ENCODE assay signal across 17 cellular contexts in genomic region chr6:160124605-160125004, GRCh38. TPM values are rescaled to one million over a fixed set of nuclear protein-coding genes. Genes with fewer than 3 reads are reported as not detected.
DNase-seq lines count a peak whose midpoint lies in the region; ATAC-seq and TF ChIP-seq lines count a peak whose summit lies in the region.
"Had no signal": no experiment of that assay in that cellular context is flagged by ENCODE, and none has a peak within 500 bp of the region (broad histone marks: within the 10 kb centered on the region; RNA-seq: fewer than 3 reads in every experiment).

No MANE protein-coding gene starts in this region.

- no peaks in the 10 kb centered on the region for H3K4me1 ChIP-seq in upper lobe of right lung
- no peaks in the 10 kb centered on the region for H3K4me1 ChIP-seq in gastrocnemius medialis
- H3K4me1 ChIP-seq: HAP-1 had no signal

- peak overlapping the region; percentile 8 for H3K27ac Mint-ChIP-seq in activated naive CD4-positive, alpha-beta T cell treated with anti-CD3 and anti-CD28 coated beads, Interleukin-2, amount 50 U/mL, for 24 hours
- H3K27ac Mint-ChIP-seq: B cell; CD4-positive, alpha-beta T cell had no signal

- H3K36me3 Mint-ChIP-seq in activated naive CD4-positive, alpha-beta T cell treated with anti-CD3 and anti-CD28 coated beads, Interleukin-2, amount 50 U/mL, for 24 hours = no peaks in the 10 kb centered on the region

- TF ChIP-seq POLR2A in gastrocnemius medialis (IDR thresholded peaks at IDR 0.05) = no peak

- intact Hi-C loops in upper lobe of right lung (cut with DNase I) = no loop called here
- intact Hi-C loops in gastrocnemius medialis (cut with DNase I; ENCODE audit: low total_unique reads) = no loop called here

- H3K4me3 ChIP-seq in upper lobe of right lung = no peak overlapping the region
- H3K4me3 ChIP-seq in gastrocnemius medialis = no peak overlapping the region
- H3K4me3 ChIP-seq: GM12878, HAP-1 had no signal

- H3K27me3 ChIP-seq in upper lobe of right lung (no peaks in the 10 kb centered on the region), gastrocnemius medialis (no peaks in the 10 kb centered on the region)

- in situ Hi-C loops in gastrocnemius medialis (cut with MboI; ENCODE audit: low sequenced_read_pairs in 4 of 4) = loop anchor here in 3 of 4 donors (25.0 kb wide), 2 partner anchors 313 to 338 kb away; no protein-coding TSS in a partner anchor

- TF ChIP-seq CTCF in upper lobe of right lung (IDR thresholded peaks at IDR 0.05) (no peak), gastrocnemius medialis (IDR thresholded peaks at IDR 0.05 in 4 of 5, conservative IDR thresholded peaks at IDR 0.05 in 1 of 5) (no peak)

- no peak for DNase-seq in activated naive CD4-positive, alpha-beta T cell treated with Interleukin-2 at 50 U/mL for 16 hours
- DNase-seq in left lobe of liver (ENCODE audit: low spot score) (no peak), mesenteric fat pad (ENCODE audit: low spot score) (peak; percentile 57), upper lobe of right lung (peak; percentile 29), gastrocnemius medialis (no peak), DMS114 treated with DMSO at 0.1 percent for 48 hours (lab: John Stamatoyannopoulos, UW; ENCODE audit: unreplicated experiment) (no peak)
- DNase-seq in stimulated activated CD4-positive, alpha-beta T cell treated with anti-CD3 and anti-CD28 coated beads, Interleukin-2, amount 100 ng/mL, for 48 hours = no peak
- DNase-seq: C1 segment of cervical spinal cord; Calu3; CD4-positive, alpha-beta T cell; DMS 273 treated with DMSO at 0.1 percent for 48 hours; DMS79 had no signal

- H3K4me3 Mint-ChIP-seq in activated naive CD4-positive, alpha-beta T cell treated with anti-CD3 and anti-CD28 coated beads, Interleukin-2, amount 50 U/mL, for 24 hours = no peak overlapping the region
- H3K4me3 Mint-ChIP-seq: B cell; CD4-positive, alpha-beta T cell had no signal

- H3K36me3 ChIP-seq in upper lobe of right lung (no peaks in the 10 kb centered on the region), gastrocnemius medialis (peaks cover 0 to 6% of the 10 kb centered on the region in 2 donors)
- H3K36me3 ChIP-seq: HAP-1 had no signal

- no peaks in the 10 kb centered on the region for H3K27me3 Mint-ChIP-seq in activated naive CD4-positive, alpha-beta T cell treated with anti-CD3 and anti-CD28 coated beads, Interleukin-2, amount 50 U/mL, for 24 hours
- H3K27me3 Mint-ChIP-seq: CD4-positive, alpha-beta T cell had no signal

- H3K4me1 Mint-ChIP-seq in activated naive CD4-positive, alpha-beta T cell treated with anti-CD3 and anti-CD28 coated beads, Interleukin-2, amount 50 U/mL, for 24 hours = no peaks in the 10 kb centered on the region
- H3K4me1 Mint-ChIP-seq: B cell had no signal

- ATAC-seq in left lobe of liver (peak; percentile 11), upper lobe of right lung (no peak), gastrocnemius medialis (no peak)
- ATAC-seq: GM12878 had no signal

- H3K27ac ChIP-seq in upper lobe of right lung = no peak overlapping the region
- H3K27ac ChIP-seq in gastrocnemius medialis = no peak overlapping the region

- no peaks in the 10 kb centered on the region for H3K9me3 Mint-ChIP-seq in activated naive CD4-positive, alpha-beta T cell treated with anti-CD3 and anti-CD28 coated beads, Interleukin-2, amount 50 U/mL, for 24 hours
- H3K9me3 Mint-ChIP-seq: CD4-positive, alpha-beta T cell had no signal

- H3K9me3 ChIP-seq in upper lobe of right lung = no peaks in the 10 kb centered on the region
- no peaks in the 10 kb centered on the region for H3K9me3 ChIP-seq in gastrocnemius medialis
- H3K9me3 ChIP-seq: HAP-1 had no signal

RNA-seq across cellular contexts. Expression of gene SLC22A1, which starts 3.0 kb away (rescaled TPM):
- total RNA-seq in left lobe of liver (1,378 TPM), mesenteric fat pad (3.4 TPM), upper lobe of right lung (2.7 TPM), gastrocnemius medialis (1 to 10 TPM in 2 of 4 donors, under 1 TPM in 2; 0.78 to 1.4 (median 1.1) TPM)
- total RNA-seq: G401 had no signal

Comparison
In these comparisons a context has a peak if more than half of its experiments do, and no peak if none do; other contexts are left out.
1. DNase-seq: peak in mesenteric fat pad (single experiment) and upper lobe of right lung (single experiment); none in activated naive CD4-positive, alpha-beta T cell treated with Interleukin-2 at 50 U/mL for 16 hours (single experiment), left lobe of liver (single experiment), gastrocnemius medialis (0 of 2), stimulated activated CD4-positive, alpha-beta T cell treated with anti-CD3 and anti-CD28 coated beads, Interleukin-2, amount 100 ng/mL, for 48 hours (0 of 2) and DMS114 treated with DMSO at 0.1 percent for 48 hours (single experiment).
2. RNA of gene SLC22A1, which starts 3.0 kb away (total RNA-seq): 1,378 TPM in left lobe of liver (single experiment); 3.4 TPM in mesenteric fat pad (single experiment), 2.7 TPM in upper lobe of right lung (single experiment) and 0.78 to 1.4 TPM in gastrocnemius medialis; every median in the first group is over 100 times any median in the second.